Comparison of ENCODE assay signal across 1 cellular context in genomic region chr18:57789105-57789504, GRCh38.
TF ChIP-seq lines count a peak whose summit lies in the region.

No MANE protein-coding gene starts in this region.

TF ChIP-seq in GM23338, 12 proteins besides CTCF, POLR2A, EP300 and RAD21:
- TF ChIP-seq EZH2 (IDR thresholded peaks at IDR 0.05; ENCODE audit: low read depth, unreplicated experiment) (no peak), POLR2AphosphoS5 (IDR thresholded peaks at IDR 0.05; ENCODE audit: low read depth) (no peak), ZNF114 (CRISPR knock-in tag; IDR thresholded peaks at IDR 0.05) (no peak), REST (IDR thresholded peaks at IDR 0.05; ENCODE audit: unreplicated experiment) (no peak), ZNF331 (CRISPR knock-in tag; IDR thresholded peaks at IDR 0.05; ENCODE audit: low read depth) (no peak), NANOG (IDR thresholded peaks at IDR 0.05; ENCODE audit: borderline replicate concordance) (no peak), STAT1 (IDR thresholded peaks at IDR 0.05; ENCODE audit: unreplicated experiment) (no peak), CREB1 (CRISPR knock-in tag; IDR thresholded peaks at IDR 0.05; ENCODE audit: low read depth) (no peak), EZH2phosphoT487 (IDR thresholded peaks at IDR 0.05; ENCODE audit: unreplicated experiment) (no peak), JUNB (IDR thresholded peaks at IDR 0.05; ENCODE audit: unreplicated experiment) (no peak)
- TF ChIP-seq, protein P1, sequence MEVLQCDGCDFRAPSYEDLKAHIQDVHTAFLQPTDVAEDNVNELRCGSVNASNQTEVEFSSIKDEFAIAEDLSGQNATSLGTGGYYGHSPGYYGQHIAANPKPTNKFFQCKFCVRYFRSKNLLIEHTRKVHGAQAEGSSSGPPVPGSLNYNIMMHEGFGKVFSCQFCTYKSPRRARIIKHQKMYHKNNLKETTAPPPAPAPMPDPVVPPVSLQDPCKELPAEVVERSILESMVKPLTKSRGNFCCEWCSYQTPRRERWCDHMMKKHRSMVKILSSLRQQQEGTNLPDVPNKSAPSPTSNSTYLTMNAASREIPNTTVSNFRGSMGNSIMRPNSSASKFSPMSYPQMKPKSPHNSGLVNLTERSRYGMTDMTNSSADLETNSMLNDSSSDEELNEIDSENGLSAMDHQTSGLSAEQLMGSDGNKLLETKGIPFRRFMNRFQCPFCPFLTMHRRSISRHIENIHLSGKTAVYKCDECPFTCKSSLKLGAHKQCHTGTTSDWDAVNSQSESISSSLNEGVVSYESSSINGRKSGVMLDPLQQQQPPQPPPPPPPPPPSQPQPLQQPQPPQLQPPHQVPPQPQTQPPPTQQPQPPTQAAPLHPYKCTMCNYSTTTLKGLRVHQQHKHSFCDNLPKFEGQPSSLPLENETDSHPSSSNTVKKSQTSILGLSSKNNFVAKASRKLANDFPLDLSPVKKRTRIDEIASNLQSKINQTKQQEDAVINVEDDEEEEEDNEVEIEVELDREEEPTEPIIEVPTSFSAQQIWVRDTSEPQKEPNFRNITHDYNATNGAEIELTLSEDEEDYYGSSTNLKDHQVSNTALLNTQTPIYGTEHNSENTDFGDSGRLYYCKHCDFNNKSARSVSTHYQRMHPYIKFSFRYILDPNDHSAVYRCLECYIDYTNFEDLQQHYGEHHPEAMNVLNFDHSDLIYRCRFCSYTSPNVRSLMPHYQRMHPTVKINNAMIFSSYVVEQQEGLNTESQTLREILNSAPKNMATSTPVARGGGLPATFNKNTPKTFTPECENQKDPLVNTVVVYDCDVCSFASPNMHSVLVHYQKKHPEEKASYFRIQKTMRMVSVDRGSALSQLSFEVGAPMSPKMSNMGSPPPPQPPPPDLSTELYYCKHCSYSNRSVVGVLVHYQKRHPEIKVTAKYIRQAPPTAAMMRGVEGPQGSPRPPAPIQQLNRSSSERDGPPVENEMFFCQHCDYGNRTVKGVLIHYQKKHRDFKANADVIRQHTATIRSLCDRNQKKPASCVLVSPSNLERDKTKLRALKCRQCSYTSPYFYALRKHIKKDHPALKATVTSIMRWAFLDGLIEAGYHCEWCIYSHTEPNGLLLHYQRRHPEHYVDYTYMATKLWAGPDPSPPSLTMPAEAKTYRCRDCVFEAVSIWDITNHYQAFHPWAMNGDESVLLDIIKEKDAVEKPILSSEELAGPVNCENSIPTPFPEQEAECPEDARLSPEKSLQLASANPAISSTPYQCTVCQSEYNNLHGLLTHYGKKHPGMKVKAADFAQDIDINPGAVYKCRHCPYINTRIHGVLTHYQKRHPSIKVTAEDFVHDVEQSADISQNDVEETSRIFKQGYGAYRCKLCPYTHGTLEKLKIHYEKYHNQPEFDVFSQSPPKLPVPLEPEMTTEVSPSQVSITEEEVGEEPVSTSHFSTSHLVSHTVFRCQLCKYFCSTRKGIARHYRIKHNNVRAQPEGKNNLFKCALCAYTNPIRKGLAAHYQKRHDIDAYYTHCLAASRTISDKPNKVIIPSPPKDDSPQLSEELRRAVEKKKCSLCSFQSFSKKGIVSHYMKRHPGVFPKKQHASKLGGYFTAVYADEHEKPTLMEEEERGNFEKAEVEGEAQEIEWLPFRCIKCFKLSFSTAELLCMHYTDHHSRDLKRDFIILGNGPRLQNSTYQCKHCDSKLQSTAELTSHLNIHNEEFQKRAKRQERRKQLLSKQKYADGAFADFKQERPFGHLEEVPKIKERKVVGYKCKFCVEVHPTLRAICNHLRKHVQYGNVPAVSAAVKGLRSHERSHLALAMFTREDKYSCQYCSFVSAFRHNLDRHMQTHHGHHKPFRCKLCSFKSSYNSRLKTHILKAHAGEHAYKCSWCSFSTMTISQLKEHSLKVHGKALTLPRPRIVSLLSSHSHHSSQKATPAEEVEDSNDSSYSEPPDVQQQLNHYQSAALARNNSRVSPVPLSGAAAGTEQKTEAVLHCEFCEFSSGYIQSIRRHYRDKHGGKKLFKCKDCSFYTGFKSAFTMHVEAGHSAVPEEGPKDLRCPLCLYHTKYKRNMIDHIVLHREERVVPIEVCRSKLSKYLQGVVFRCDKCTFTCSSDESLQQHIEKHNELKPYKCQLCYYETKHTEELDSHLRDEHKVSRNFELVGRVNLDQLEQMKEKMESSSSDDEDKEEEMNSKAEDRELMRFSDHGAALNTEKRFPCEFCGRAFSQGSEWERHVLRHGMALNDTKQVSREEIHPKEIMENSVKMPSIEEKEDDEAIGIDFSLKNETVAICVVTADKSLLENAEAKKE (CRISPR knock-in tag; IDR thresholded peaks at IDR 0.05): no peak
- TF ChIP-seq, protein P2, sequence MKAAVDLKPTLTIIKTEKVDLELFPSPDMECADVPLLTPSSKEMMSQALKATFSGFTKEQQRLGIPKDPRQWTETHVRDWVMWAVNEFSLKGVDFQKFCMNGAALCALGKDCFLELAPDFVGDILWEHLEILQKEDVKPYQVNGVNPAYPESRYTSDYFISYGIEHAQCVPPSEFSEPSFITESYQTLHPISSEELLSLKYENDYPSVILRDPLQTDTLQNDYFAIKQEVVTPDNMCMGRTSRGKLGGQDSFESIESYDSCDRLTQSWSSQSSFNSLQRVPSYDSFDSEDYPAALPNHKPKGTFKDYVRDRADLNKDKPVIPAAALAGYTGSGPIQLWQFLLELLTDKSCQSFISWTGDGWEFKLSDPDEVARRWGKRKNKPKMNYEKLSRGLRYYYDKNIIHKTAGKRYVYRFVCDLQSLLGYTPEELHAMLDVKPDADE (IDR thresholded peaks at IDR 0.05): no peak
